Comparison of ENCODE assay signal across 10 cellular contexts in the genomic region with DNA sequence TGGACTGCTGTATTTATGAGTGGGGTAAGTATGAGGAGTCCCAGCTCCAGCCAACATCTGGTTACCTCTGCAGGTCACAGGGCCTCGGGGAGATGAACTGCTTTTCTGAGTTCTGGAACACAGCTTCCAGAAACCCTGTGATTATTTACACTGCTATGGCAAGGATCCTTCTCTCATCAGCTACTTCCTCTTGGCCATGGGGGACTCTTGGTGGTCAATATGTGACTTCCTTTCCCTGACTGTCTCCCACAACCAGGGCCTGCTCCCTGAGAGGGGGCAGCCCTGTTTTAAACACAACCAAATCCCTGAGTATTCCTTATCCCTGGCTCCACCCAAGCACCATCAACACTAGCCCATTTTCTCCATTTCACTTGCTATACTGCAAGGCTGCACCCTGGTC. TPM values are rescaled to one million over a fixed set of nuclear protein-coding genes. Genes with fewer than 3 reads are reported as not detected.
DNase-seq lines count a peak whose midpoint lies in the region; ATAC-seq and TF ChIP-seq lines count a peak whose summit lies in the region.
"Had no signal": no experiment of that assay in that cellular context is flagged by ENCODE, and none has a peak within 500 bp of the region (broad histone marks: within the 10 kb centered on the region; RNA-seq: fewer than 3 reads in every experiment).

No MANE protein-coding gene starts in this region.

- H2BK120ac ChIP-seq in mesendoderm (ENCODE audit: low read depth, low read length) = no peak overlapping the region

- no peaks in the 10 kb centered on the region for H3K9me3 Mint-ChIP-seq in activated T-helper 1 cell treated with anti-CD3 and anti-CD28 coated beads, Interleukin-12 subunit alpha, Interleukin-12 subunit beta, Interleukin-2, Interleukin-4 antibody, amounts not matched to agents 30 ng/mL and 10 ng/mL and 1 ng/mL, durations not matched to agents 14 hours and 24 hours and 36 hours
- peaks cover 0 to 2% (median 0%) of the 10 kb centered on the region in 11 donors for H3K9me3 Mint-ChIP-seq in naive thymus-derived CD4-positive, alpha-beta T cell

- peak overlapping the region in 2 of 10 experiments; percentile 18 to 31; a peak in 3 of 20 replicates for H3K4me3 ChIP-seq in BLaER1 treated with 17β-estradiol and CSF1 and Interleukin-3, amounts not matched to agents 10 nM and 100 nM
- no peak overlapping the region for H3K4me3 ChIP-seq in naive thymus-derived CD4-positive, alpha-beta T cell (ENCODE audit: low read length)
- H3K4me3 ChIP-seq in mesendoderm (ENCODE audit: low read length) = no peak overlapping the region
- no peak overlapping the region for H3K4me3 ChIP-seq in ascending aorta
- H3K4me3 ChIP-seq: right atrium auricular region had no signal

- peak overlapping the region; percentile 91 for H3K27ac Mint-ChIP-seq in activated T-helper 1 cell treated with anti-CD3 and anti-CD28 coated beads, Interleukin-12 subunit alpha, Interleukin-12 subunit beta, Interleukin-2, Interleukin-4 antibody, amounts not matched to agents 30 ng/mL and 10 ng/mL and 1 ng/mL, durations not matched to agents 14 hours and 24 hours and 36 hours
- H3K27ac Mint-ChIP-seq in naive thymus-derived CD4-positive, alpha-beta T cell = peak overlapping the region; percentile 50 to 99 (median 93)

- H3K27me3 ChIP-seq in BLaER1 treated with 17β-estradiol and CSF1 and Interleukin-3, amounts not matched to agents 10 nM and 100 nM = no peaks in the 10 kb centered on the region
- H3K27me3 ChIP-seq in naive thymus-derived CD4-positive, alpha-beta T cell (ENCODE audit: control insufficient read depth in 2 of 2, insufficient read depth in 2 of 2, low read length in 2 of 2) = no peaks in the 10 kb centered on the region
- H3K27me3 ChIP-seq in mesendoderm (ENCODE audit: insufficient read depth, low read length, poor library complexity) = no peaks in the 10 kb centered on the region
- H3K27me3 ChIP-seq in ascending aorta = no peaks in the 10 kb centered on the region
- H3K27me3 ChIP-seq: right atrium auricular region had no signal

- CTCF ChIA-PET in GM10248 (lab: Yijun Ruan, JAX) = interaction anchor here (1.1 to 43.8 kb wide), 6 partner anchors 11 to 239 kb away, joined by 6 to 1411 read pairs (median 14); partner anchors contain the start of genes PGAP2, RHOG and STIM1
- CTCF ChIA-PET in naive thymus-derived CD4-positive, alpha-beta T cell (lab: Charles Lee) = interaction anchor here (1.8 kb wide), 1 partner anchor 9 kb away, joined by 5 read pairs; no protein-coding TSS in a partner anchor

- intact Hi-C loops in activated T-helper 1 cell treated with anti-CD3 and anti-CD28 coated beads, Interleukin-12 subunit alpha, Interleukin-12 subunit beta, Interleukin-2, Interleukin-4 antibody, amounts not matched to agents 30 ng/mL and 10 ng/mL and 1 ng/mL, durations not matched to agents 14 hours and 24 hours and 36 hours (cut with micrococcal nuclease) = no loop called here
- intact Hi-C loops in naive thymus-derived CD4-positive, alpha-beta T cell (cut with micrococcal nuclease) = no loop called here
- intact Hi-C loops in ascending aorta (cut with DNase I) = no loop called here

- H3K36me3 ChIP-seq in BLaER1 treated with 17β-estradiol and CSF1 and Interleukin-3, amounts not matched to agents 10 nM and 100 nM = peaks cover 73 to 99% (median 89%) of the 10 kb centered on the region in 11 experiments
- H3K36me3 ChIP-seq in naive thymus-derived CD4-positive, alpha-beta T cell (ENCODE audit: control insufficient read depth in 2 of 3, insufficient read depth in 3 of 3, low read length in 3 of 3) = peaks cover 2 to 63% (median 5%) of the 10 kb centered on the region in 3 experiments
- H3K36me3 ChIP-seq in mesendoderm (ENCODE audit: control insufficient read depth, insufficient read depth, low read length) (peaks cover 11% of the 10 kb centered on the region), ascending aorta (peaks cover 16 to 45% of the 10 kb centered on the region in 2 donors)

- H3K79me2 ChIP-seq in mesendoderm (ENCODE audit: control insufficient read depth, insufficient read depth, low read length) = peaks cover 8% of the 10 kb centered on the region

- POLR2A ChIA-PET in GM10248 (lab: Yijun Ruan, JAX) = no interaction called here
- POLR2A ChIA-PET in naive thymus-derived CD4-positive, alpha-beta T cell (lab: Charles Lee) = interaction anchor here (0.9 to 17.9 kb wide), 6 partner anchors 8 to 242 kb away, joined by 3 to 399 read pairs (median 6); partner anchors contain the start of genes RHOG and STIM1

- H3K9me3 ChIP-seq in BLaER1 treated with 17β-estradiol and CSF1 and Interleukin-3, amounts not matched to agents 10 nM and 100 nM (replicated peaks in 1 of 11) = no peaks in the 10 kb centered on the region
- no peaks in the 10 kb centered on the region for H3K9me3 ChIP-seq in naive thymus-derived CD4-positive, alpha-beta T cell (ENCODE audit: control insufficient read depth in 2 of 3, low read length in 3 of 3)
- H3K9me3 ChIP-seq in ascending aorta = no peaks in the 10 kb centered on the region
- H3K9me3 ChIP-seq: right atrium auricular region had no signal

- no peak overlapping the region for H3K56ac ChIP-seq in mesendoderm (ENCODE audit: low read length)

- peaks cover 66% of the 10 kb centered on the region for H3K36me3 Mint-ChIP-seq in activated T-helper 1 cell treated with anti-CD3 and anti-CD28 coated beads, Interleukin-12 subunit alpha, Interleukin-12 subunit beta, Interleukin-2, Interleukin-4 antibody, amounts not matched to agents 30 ng/mL and 10 ng/mL and 1 ng/mL, durations not matched to agents 14 hours and 24 hours and 36 hours (ENCODE audit: low read depth)
- peaks cover 3 to 38% (median 33%) of the 10 kb centered on the region in 5 donors for H3K36me3 Mint-ChIP-seq in naive thymus-derived CD4-positive, alpha-beta T cell

- H2BK5ac ChIP-seq in mesendoderm (ENCODE audit: low read length) = no peak overlapping the region

- H2BK15ac ChIP-seq in mesendoderm (replicated peaks; ENCODE audit: low read depth) = no peak overlapping the region

- peaks cover 30% of the 10 kb centered on the region for H3K79me1 ChIP-seq in mesendoderm (ENCODE audit: low read length)

- no peak overlapping the region for H3K18ac ChIP-seq in mesendoderm (ENCODE audit: low read length)

- H3K27ac ChIP-seq in BLaER1 treated with 17β-estradiol and CSF1 and Interleukin-3, amounts not matched to agents 10 nM and 100 nM = peak overlapping the region in 10 of 11 experiments; percentile 1 to 96 (median 74); a peak in 16 of 22 replicates
- H3K27ac ChIP-seq in naive thymus-derived CD4-positive, alpha-beta T cell (ENCODE audit: low read depth, low read length) = peak overlapping the region; percentile 53
- no peak overlapping the region for H3K27ac ChIP-seq in mesendoderm (ENCODE audit: low read depth, low read length)
- H3K27ac ChIP-seq in ascending aorta = no peak overlapping the region

- TF ChIP-seq CTCF in GM10248 (IDR thresholded peaks at IDR 0.05; ENCODE audit: control extremely low read depth, extremely low read depth, low read depth, missing control alignments) (no peak), ascending aorta (IDR thresholded peaks at IDR 0.05) (no peak)

- no peak overlapping the region for H3K23ac ChIP-seq in mesendoderm (ENCODE audit: low read length)

- H4K20me1 ChIP-seq in BLaER1 treated with 17β-estradiol and CSF1 and Interleukin-3, amounts not matched to agents 10 nM and 100 nM = peaks cover 70 to 100% (median 90%) of the 10 kb centered on the region in 11 experiments; a peak in 21 of 22 replicates

- no peak overlapping the region for H4K5ac ChIP-seq in mesendoderm (ENCODE audit: low read length)

- H4K8ac ChIP-seq in mesendoderm (ENCODE audit: low read depth, low read length) = no peak overlapping the region

- ATAC-seq in naive thymus-derived CD4-positive, alpha-beta T cell = no peak

- peaks cover 37 to 100% (median 69%) of the 10 kb centered on the region in 10 experiments for H3K4me1 ChIP-seq in BLaER1 treated with 17β-estradiol and CSF1 and Interleukin-3, amounts not matched to agents 10 nM and 100 nM
- H3K4me1 ChIP-seq in naive thymus-derived CD4-positive, alpha-beta T cell (ENCODE audit: control insufficient read depth in 2 of 2, insufficient read depth in 2 of 2, low read length in 2 of 2) = peaks cover 48 to 61% of the 10 kb centered on the region in 2 donors
- peaks cover 11% of the 10 kb centered on the region for H3K4me1 ChIP-seq in mesendoderm (ENCODE audit: control insufficient read depth, low read depth, low read length)
- peaks cover 0 to 15% of the 10 kb centered on the region in 2 donors for H3K4me1 ChIP-seq in ascending aorta

- H3K4me1 Mint-ChIP-seq in activated T-helper 1 cell treated with anti-CD3 and anti-CD28 coated beads, Interleukin-12 subunit alpha, Interleukin-12 subunit beta, Interleukin-2, Interleukin-4 antibody, amounts not matched to agents 30 ng/mL and 10 ng/mL and 1 ng/mL, durations not matched to agents 14 hours and 24 hours and 36 hours (ENCODE audit: low read depth) = peaks cover 71% of the 10 kb centered on the region
- peaks cover 59 to 82% (median 75%) of the 10 kb centered on the region in 7 donors for H3K4me1 Mint-ChIP-seq in naive thymus-derived CD4-positive, alpha-beta T cell

- H3K4ac ChIP-seq in mesendoderm (ENCODE audit: low read depth, low read length) = no peak overlapping the region

- no peak overlapping the region for H3K4me3 Mint-ChIP-seq in activated T-helper 1 cell treated with anti-CD3 and anti-CD28 coated beads, Interleukin-12 subunit alpha, Interleukin-12 subunit beta, Interleukin-2, Interleukin-4 antibody, amounts not matched to agents 30 ng/mL and 10 ng/mL and 1 ng/mL, durations not matched to agents 14 hours and 24 hours and 36 hours
- peak overlapping the region in 4 of 10 donors; percentile 39 to 92 (median 80) for H3K4me3 Mint-ChIP-seq in naive thymus-derived CD4-positive, alpha-beta T cell

- H2AK5ac ChIP-seq in mesendoderm (ENCODE audit: low read length) = no peak overlapping the region

- H3K9ac ChIP-seq in BLaER1 treated with 17β-estradiol and CSF1 and Interleukin-3, amounts not matched to agents 10 nM and 100 nM = peak overlapping the region in 7 of 11 experiments; percentile 2 to 99 (median 43); a peak in 8 of 22 replicates
- no peak overlapping the region for H3K9ac ChIP-seq in mesendoderm (ENCODE audit: low read length)

- H3K27me3 Mint-ChIP-seq in activated T-helper 1 cell treated with anti-CD3 and anti-CD28 coated beads, Interleukin-12 subunit alpha, Interleukin-12 subunit beta, Interleukin-2, Interleukin-4 antibody, amounts not matched to agents 30 ng/mL and 10 ng/mL and 1 ng/mL, durations not matched to agents 14 hours and 24 hours and 36 hours (ENCODE audit: insufficient read depth) = no peaks in the 10 kb centered on the region
- no peaks in the 10 kb centered on the region for H3K27me3 Mint-ChIP-seq in naive thymus-derived CD4-positive, alpha-beta T cell

- peak overlapping the region in 10 of 11 experiments; percentile 4 to 100 (median 94); a peak in 16 of 22 replicates for H3K4me2 ChIP-seq in BLaER1 treated with 17β-estradiol and CSF1 and Interleukin-3, amounts not matched to agents 10 nM and 100 nM
- no peak overlapping the region for H3K4me2 ChIP-seq in mesendoderm (ENCODE audit: low read length)

- no CpG with 5 or more reads among the region's 1 CpG for WGBS in mesendoderm (ENCODE audit: extremely low coverage, insufficient coverage, low lambda C conversion rate)

- DNase-seq in GM10248 (ENCODE audit: extremely low spot score) (peak; percentile 11), mesendoderm (no peak), middle frontal gyrus (ENCODE audit: extremely low spot score, low spot score) (no peak), NCI-H2196 treated with DMSO at 0.1 percent for 48 hours (lab: John Stamatoyannopoulos, UW; ENCODE audit: unreplicated experiment) (no peak), ascending aorta (ENCODE audit: low spot score in 2 of 2) (no peak)
- no peak for DNase-seq in activated T-helper 1 cell treated with anti-CD3 and anti-CD28 coated beads, Interleukin-12 subunit alpha, Interleukin-12 subunit beta, Interleukin-2, Interleukin-4 antibody, amounts not matched to agents 30 ng/mL and 10 ng/mL and 1 ng/mL, durations not matched to agents 14 hours and 24 hours and 36 hours (ENCODE audit: low spot score)
- no peak for DNase-seq in naive thymus-derived CD4-positive, alpha-beta T cell
- DNase-seq: stimulated activated CD4-positive, alpha-beta T cell treated with anti-CD3 and anti-CD28 coated beads, Interleukin-4, amount 100 ng/mL, for 4 hours had no signal

RNA-seq across cellular contexts. Expression of gene RHOG, which starts 10.0 kb away (rescaled TPM):
- 170 and 179 TPM in 2 replicates for total RNA-seq in activated T-helper 1 cell treated with anti-CD3 and anti-CD28 coated beads, Interleukin-12 subunit alpha, Interleukin-12 subunit beta, Interleukin-2, Interleukin-4 antibody, amounts not matched to agents 30 ng/mL and 10 ng/mL and 1 ng/mL, durations not matched to agents 14 hours and 24 hours and 36 hours
- total RNA-seq in naive thymus-derived CD4-positive, alpha-beta T cell = 100 to 1,000 TPM in 2 of 5 experiments, 10 to 100 TPM in 3; 89.4 to 147 (median 96.3) TPM
- polyA plus RNA-seq in naive thymus-derived CD4-positive, alpha-beta T cell = 100 to 1,000 TPM; 133 to 220 TPM
- 38.2 TPM for polyA plus RNA-seq in mesendoderm (2013, experiment 1 of 2)
- 34.7 TPM for polyA plus RNA-seq in mesendoderm (2013, experiment 2 of 2)
- 60.7 TPM for total RNA-seq in ascending aorta

RNA-seq across cellular contexts. Expression of gene PGAP2, which starts 22.4 kb away (rescaled TPM):
- 29.8 and 30.1 TPM in 2 replicates for total RNA-seq in activated T-helper 1 cell treated with anti-CD3 and anti-CD28 coated beads, Interleukin-12 subunit alpha, Interleukin-12 subunit beta, Interleukin-2, Interleukin-4 antibody, amounts not matched to agents 30 ng/mL and 10 ng/mL and 1 ng/mL, durations not matched to agents 14 hours and 24 hours and 36 hours
- 10 to 100 TPM; 20.8 to 28.3 (median 26.1) TPM for total RNA-seq in naive thymus-derived CD4-positive, alpha-beta T cell
- 10 to 100 TPM; 24.2 to 27.8 TPM for polyA plus RNA-seq in naive thymus-derived CD4-positive, alpha-beta T cell
- polyA plus RNA-seq in mesendoderm (2013, experiment 1 of 2) = 55.1 TPM
- 56.2 TPM for polyA plus RNA-seq in mesendoderm (2013, experiment 2 of 2)
- 7.1 TPM for total RNA-seq in ascending aorta

RNA-seq across cellular contexts. Expression of gene STIM1, which starts 24.7 kb away (rescaled TPM):
- 61.7 and 68.0 TPM in 2 replicates for total RNA-seq in activated T-helper 1 cell treated with anti-CD3 and anti-CD28 coated beads, Interleukin-12 subunit alpha, Interleukin-12 subunit beta, Interleukin-2, Interleukin-4 antibody, amounts not matched to agents 30 ng/mL and 10 ng/mL and 1 ng/mL, durations not matched to agents 14 hours and 24 hours and 36 hours
- total RNA-seq in naive thymus-derived CD4-positive, alpha-beta T cell = 100 to 1,000 TPM in 3 of 5 experiments, 10 to 100 TPM in 2; 95.6 to 117 (median 103) TPM
- polyA plus RNA-seq in naive thymus-derived CD4-positive, alpha-beta T cell = 10 to 100 TPM; 38.4 to 43.6 TPM
- 9.2 TPM for polyA plus RNA-seq in mesendoderm (2013, experiment 1 of 2)
- polyA plus RNA-seq in mesendoderm (2013, experiment 2 of 2) = 8.3 TPM
- total RNA-seq in ascending aorta = 48.1 TPM

RNA-seq across cellular contexts. Expression of gene NUP98, which starts 33.4 kb away (rescaled TPM):
- total RNA-seq in activated T-helper 1 cell treated with anti-CD3 and anti-CD28 coated beads, Interleukin-12 subunit alpha, Interleukin-12 subunit beta, Interleukin-2, Interleukin-4 antibody, amounts not matched to agents 30 ng/mL and 10 ng/mL and 1 ng/mL, durations not matched to agents 14 hours and 24 hours and 36 hours = 122 and 123 TPM in 2 replicates
- 100 to 1,000 TPM; 103 to 137 (median 120) TPM for total RNA-seq in naive thymus-derived CD4-positive, alpha-beta T cell
- 10 to 100 TPM; 45.0 to 71.5 TPM for polyA plus RNA-seq in naive thymus-derived CD4-positive, alpha-beta T cell
- polyA plus RNA-seq in mesendoderm (2013, experiment 1 of 2) = 72.3 TPM
- 72.2 TPM for polyA plus RNA-seq in mesendoderm (2013, experiment 2 of 2)
- total RNA-seq in ascending aorta = 36.3 TPM

Comparison
In these comparisons a context has a peak if more than half of its experiments do, and no peak if none do; other contexts are left out.
1. H3K27ac ChIP-seq: peak in BLaER1 treated with 17β-estradiol and CSF1 and Interleukin-3, amounts not matched to agents 10 nM and 100 nM (10 of 11) and naive thymus-derived CD4-positive, alpha-beta T cell (single experiment); none in mesendoderm (single experiment) and ascending aorta (0 of 2).